1 cellular context compared by ENCODE assay signal in genomic region chr7:835491-836401, GRCh38.
TF ChIP-seq lines count a peak whose summit lies in the region.

No MANE protein-coding gene starts in this region.

TF ChIP-seq in HEK293, 187 proteins besides CTCF, POLR2A, EP300 and RAD21 (continued from another document):
- no peak for TF ChIP-seq SP7 (tag by site-specific recombination; IDR thresholded peaks at IDR 0.05)
TF ChIP-seq in HEK293: peak in this region for 2.
